Comparison of ENCODE assay signal across 21 cellular contexts in genomic region chr7:80063855-80064254, GRCh38.
DNase-seq lines count a peak whose midpoint lies in the region; TF ChIP-seq lines count a peak whose summit lies in the region.
"Had no signal": no experiment of that assay in that cellular context is flagged by ENCODE, and none has a peak within 500 bp of the region (broad histone marks: within the 10 kb centered on the region; RNA-seq: fewer than 3 reads in every experiment).

No MANE protein-coding gene starts in this region.

- H3K9ac ChIP-seq in endocrine pancreas (ENCODE audit: control insufficient read depth, insufficient read depth, low read length) = no peak overlapping the region
- peak overlapping the region; percentile 65 for H3K9ac ChIP-seq in mesenchymal stem cell (ENCODE audit: low read length)
- H3K9ac ChIP-seq in smooth muscle cell (ENCODE audit: low read depth) = no peak overlapping the region
- H3K9ac ChIP-seq: GM23248 had no signal

- H4K20me1 ChIP-seq in PC-9 (ENCODE audit: insufficient read depth) = no peaks in the 10 kb centered on the region
- no peaks in the 10 kb centered on the region for H4K20me1 ChIP-seq in smooth muscle cell (ENCODE audit: low read depth)

- BruUV-seq in PC-9 (replicated peaks; lab: Mats Ljungman, UMichigan) = no TSS peak

- no CpG with 5 or more reads among the region's 4 CpGs for WGBS in mesenchymal stem cell
- 66% methylated on average over 4 of the region's 4 CpGs for WGBS in smooth muscle cell (ENCODE audit: low lambda C conversion rate)
- WGBS in thyroid gland, 2 donors = 73 to 82% methylated on average over 4 of the region's 4 CpGs
- WGBS in tibial nerve, 2 donors = 50% methylated on average over 4 of the region's 4 CpGs

- H3K36me3 ChIP-seq in PC-9 (ENCODE audit: low read depth) = no peaks in the 10 kb centered on the region
- H3K36me3 ChIP-seq in endocrine pancreas (ENCODE audit: control insufficient read depth, insufficient read depth, low read length) = no peaks in the 10 kb centered on the region
- H3K36me3 ChIP-seq in mesenchymal stem cell (ENCODE audit: control insufficient read depth in 1 of 2, insufficient read depth in 2 of 2, low read depth in 1 of 2, low read length in 2 of 2) = no peaks in the 10 kb centered on the region
- no peaks in the 10 kb centered on the region for H3K36me3 ChIP-seq in smooth muscle cell (ENCODE audit: low read depth)
- no peaks in the 10 kb centered on the region for H3K36me3 ChIP-seq in thyroid gland
- no peaks in the 10 kb centered on the region for H3K36me3 ChIP-seq in tibial nerve
- H3K36me3 ChIP-seq: HAP-1, SJSA1 had no signal

- no peaks in the 10 kb centered on the region for H3K79me1 ChIP-seq in mesenchymal stem cell (replicated peaks; ENCODE audit: low read length, poor library complexity, severe bottlenecking)

- H2BK120ac ChIP-seq in mesenchymal stem cell (ENCODE audit: low read depth, low read length) = no peak overlapping the region

- no peak overlapping the region for H2AK5ac ChIP-seq in mesenchymal stem cell (ENCODE audit: low read length, severe bottlenecking)

- DNase-seq in PC-9 = no peak
- DNase-seq in mesenchymal stem cell = no peak
- no peak for DNase-seq in smooth muscle cell (lab: John Stamatoyannopoulos, UW; ENCODE audit: unreplicated experiment)
- DNase-seq in activated naive CD4-positive, alpha-beta T cell (lab: John Stamatoyannopoulos, UW) = no peak
- DNase-seq in thyroid gland = no peak
- DNase-seq in tibial nerve (ENCODE audit: low spot score in 2 of 2) = no peak
- DNase-seq in ureter (ENCODE audit: low spot score) = no peak
- DNase-seq: CD4-positive, CD25-positive, alpha-beta regulatory T cell; COR-L47; DMS79; GM23248; KG1; NCI-H1092 treated with DMSO at 0.1 percent for 48 hours; NCI-H1436 treated with DMSO at 0.1 percent for 48 hours; NCI-H2029; NCI-H2227 treated with DMSO at 0.1 percent for 48 hours; NCI-H524 treated with DMSO at 0.1 percent for 48 hours; OCI-M1 had no signal

- TF ChIP-seq CTCF in PC-9 (conservative IDR thresholded peaks at IDR 0.05) (no peak), smooth muscle cell (IDR thresholded peaks at IDR 0.05; ENCODE audit: borderline replicate concordance, insufficient read depth, poor library complexity, severe bottlenecking) (no peak), thyroid gland (IDR thresholded peaks at IDR 0.05) (no peak), tibial nerve (IDR thresholded peaks at IDR 0.05) (no peak)

- H3F3A ChIP-seq in PC-9 (ENCODE audit: insufficient read depth, low read depth) (no peaks in the 10 kb centered on the region; the same call in 1 of the 2 replicates), smooth muscle cell (ENCODE audit: low read depth) (no peaks in the 10 kb centered on the region)

- POLR2A ChIA-PET in PC-9 (lab: Charles Lee; ENCODE audit: unreplicated experiment) = no interaction called here

- intact Hi-C loops in PC-9 (cut with micrococcal nuclease; ENCODE audit: unreplicated experiment) (loop anchor here (5.0 kb wide), 2 partner anchors 68 to 618 kb away; partner anchors contain the start of gene GNAI1), thyroid gland (cut with DNase I) (loop anchor here (10.0 kb wide), 1 partner anchor 331 kb away; no protein-coding TSS in a partner anchor)

- no peaks in the 10 kb centered on the region for H3K9me2 ChIP-seq in PC-9 (ENCODE audit: insufficient read depth)

- H2BK12ac ChIP-seq in mesenchymal stem cell (ENCODE audit: low read length in 2 of 2) = no peak overlapping the region

- H3K14ac ChIP-seq in mesenchymal stem cell (ENCODE audit: low read length in 2 of 2) = no peak overlapping the region

- H3K18ac ChIP-seq in mesenchymal stem cell (ENCODE audit: low read depth in 1 of 2, low read length in 2 of 2) = peak overlapping the region in 1 of 2 experiments; percentile 16

- H3K4me1 ChIP-seq in PC-9 (replicated peaks; ENCODE audit: insufficient read depth) (no peaks in the 10 kb centered on the region), endocrine pancreas (ENCODE audit: control insufficient read depth, insufficient read depth, low read length) (no peaks in the 10 kb centered on the region), mesenchymal stem cell (ENCODE audit: control insufficient read depth, insufficient read depth, low read depth, low read length) (no peaks in the 10 kb centered on the region), smooth muscle cell (ENCODE audit: low read depth) (no peaks in the 10 kb centered on the region), thyroid gland (no peaks in the 10 kb centered on the region), tibial nerve (peaks cover 0 to 5% (median 0%) of the 10 kb centered on the region in 4 donors)
- H3K4me1 ChIP-seq: SJSA1 had no signal

- TF ChIP-seq EP300 in tibial nerve (IDR thresholded peaks at IDR 0.05) = no peak

- H3K9me3 ChIP-seq in PC-9 (ENCODE audit: insufficient read depth, low read depth) (peaks cover 22% of the 10 kb centered on the region; the same call in 1 of the 2 replicates), endocrine pancreas (ENCODE audit: control insufficient read depth, low read length) (peaks cover 1% of the 10 kb centered on the region), mesenchymal stem cell (ENCODE audit: control insufficient read depth, low read length) (peaks cover 11% of the 10 kb centered on the region), smooth muscle cell (replicated peaks; ENCODE audit: low read depth) (peaks cover 5% of the 10 kb centered on the region), thyroid gland (no peaks in the 10 kb centered on the region), tibial nerve (peaks cover 0 to 9% (median 0%) of the 10 kb centered on the region in 4 donors)

- no peak overlapping the region for H3K27ac ChIP-seq in PC-9
- H3K27ac ChIP-seq in mesenchymal stem cell (ENCODE audit: low read length, poor library complexity, severe bottlenecking) = no peak overlapping the region
- H3K27ac ChIP-seq in smooth muscle cell (ENCODE audit: low read depth) = no peak overlapping the region
- no peak overlapping the region for H3K27ac ChIP-seq in thyroid gland
- H3K27ac ChIP-seq in tibial nerve = no peak overlapping the region
- H3K27ac ChIP-seq: GM23248, SJSA1 had no signal

- H3K4me2 ChIP-seq in PC-9 (no peak overlapping the region), mesenchymal stem cell (ENCODE audit: low read length, poor library complexity, severe bottlenecking) (no peak overlapping the region), smooth muscle cell (peak overlapping the region; percentile 38)

- H3K23ac ChIP-seq in mesenchymal stem cell (ENCODE audit: low read length in 2 of 2) = no peak overlapping the region

- no peaks in the 10 kb centered on the region for H3K27me3 ChIP-seq in PC-9 (ENCODE audit: insufficient read depth, low read depth)
- H3K27me3 ChIP-seq in endocrine pancreas (ENCODE audit: control insufficient read depth, insufficient read depth, low read length) = no peaks in the 10 kb centered on the region
- no peaks in the 10 kb centered on the region for H3K27me3 ChIP-seq in mesenchymal stem cell (ENCODE audit: control insufficient read depth in 1 of 2, insufficient read depth in 1 of 2, low read length in 2 of 2)
- no peaks in the 10 kb centered on the region for H3K27me3 ChIP-seq in smooth muscle cell (ENCODE audit: low read depth)
- no peaks in the 10 kb centered on the region for H3K27me3 ChIP-seq in thyroid gland
- no peaks in the 10 kb centered on the region for H3K27me3 ChIP-seq in tibial nerve
- H3K27me3 ChIP-seq: SJSA1 had no signal

- H4K91ac ChIP-seq in mesenchymal stem cell (ENCODE audit: low read length) = no peak overlapping the region

- H3K4me3 ChIP-seq in PC-9 (no peak overlapping the region), endocrine pancreas (ENCODE audit: control insufficient read depth, insufficient read depth, low read length) (peak overlapping the region; percentile 55), mesenchymal stem cell (ENCODE audit: insufficient read depth in 1 of 2, low read depth in 1 of 2, low read length in 2 of 2) (peak overlapping the region in 1 of 2 experiments; percentile 74), smooth muscle cell (no peak overlapping the region), thyroid gland (replicated peaks in 1 of 3) (no peak overlapping the region), tibial nerve (no peak overlapping the region)
- H3K4me3 ChIP-seq: GM23248, HAP-1, SJSA1 had no signal

- CTCF ChIA-PET in PC-9 (lab: Charles Lee) = no interaction called here

- no peaks in the 10 kb centered on the region for H3K79me2 ChIP-seq in PC-9 (ENCODE audit: low read depth)
- H3K79me2 ChIP-seq in smooth muscle cell (ENCODE audit: low read depth) = no peaks in the 10 kb centered on the region

- no peak overlapping the region for H2BK5ac ChIP-seq in mesenchymal stem cell (ENCODE audit: low read depth, low read length, poor library complexity, severe bottlenecking)

- no peak overlapping the region for H3K4ac ChIP-seq in mesenchymal stem cell (ENCODE audit: low read depth in 1 of 2, low read length in 2 of 2)

- H2AFZ ChIP-seq in PC-9 = peak overlapping the region; percentile 41; the same call in 1 of the 2 replicates
- H2AFZ ChIP-seq in mesenchymal stem cell (ENCODE audit: low read depth, low read length) = no peak overlapping the region
- H2AFZ ChIP-seq in smooth muscle cell (ENCODE audit: low read depth) = peak overlapping the region; percentile 86
- H2AFZ ChIP-seq: GM23248 had no signal

- H4K8ac ChIP-seq in mesenchymal stem cell (ENCODE audit: low read length) = no peak overlapping the region

- TF ChIP-seq POLR2A in thyroid gland (IDR thresholded peaks at IDR 0.05) (no peak), tibial nerve (IDR thresholded peaks at IDR 0.05) (no peak)

- H2BK15ac ChIP-seq in mesenchymal stem cell (ENCODE audit: low read depth, poor library complexity, severe bottlenecking) = peak overlapping the region; percentile 87
